7 cellular contexts compared by ENCODE assay signal in genomic region chr9:93134740-93135444, GRCh38. TPM values are rescaled to one million over a fixed set of nuclear protein-coding genes. Genes with fewer than 3 reads are reported as not detected.
DNase-seq lines count a peak whose midpoint lies in the region; ATAC-seq and TF ChIP-seq lines count a peak whose summit lies in the region.

No MANE protein-coding gene starts in this region.

- in situ Hi-C loops in GM13977 (cut with MboI; ENCODE audit: low pct_unique_long_range_greater_than_20kb, low sequenced_read_pairs, unreplicated experiment), result no loop called here

- no peak overlapping the region for H3K9ac ChIP-seq in iPS-15b (ENCODE audit: low read depth, low read length)

- H3K4me1 ChIP-seq in iPS-15b (ENCODE audit: control insufficient read depth, insufficient read depth, low read length), result peaks cover 3% of the 10 kb centered on the region

- peak overlapping the region; percentile 87 for H3K4me3 Mint-ChIP-seq in activated T-helper 1 cell treated with anti-CD3 and anti-CD28 coated beads, Interleukin-12 subunit alpha, Interleukin-12 subunit beta, Interleukin-2, Interleukin-4 antibody, amounts not matched to agents 30 ng/mL and 10 ng/mL and 1 ng/mL, durations not matched to agents 14 hours and 24 hours and 36 hours
- peak overlapping the region; percentile 79 to 83 for H3K4me3 Mint-ChIP-seq in stimulated activated naive CD8-positive, alpha-beta T cell treated with anti-CD3 and anti-CD28 coated beads, Interleukin-15, amount 100 ng/mL, for 72 hours

- no peaks in the 10 kb centered on the region for H3K9me3 ChIP-seq in iPS-15b (ENCODE audit: control insufficient read depth, insufficient read depth, low read length)

- H3K36me3 Mint-ChIP-seq in activated T-helper 1 cell treated with anti-CD3 and anti-CD28 coated beads, Interleukin-12 subunit alpha, Interleukin-12 subunit beta, Interleukin-2, Interleukin-4 antibody, amounts not matched to agents 30 ng/mL and 10 ng/mL and 1 ng/mL, durations not matched to agents 14 hours and 24 hours and 36 hours (ENCODE audit: low read depth), result peaks cover 19% of the 10 kb centered on the region

- peaks cover 57% of the 10 kb centered on the region for H3K4me1 Mint-ChIP-seq in activated T-helper 1 cell treated with anti-CD3 and anti-CD28 coated beads, Interleukin-12 subunit alpha, Interleukin-12 subunit beta, Interleukin-2, Interleukin-4 antibody, amounts not matched to agents 30 ng/mL and 10 ng/mL and 1 ng/mL, durations not matched to agents 14 hours and 24 hours and 36 hours (ENCODE audit: low read depth)
- H3K4me1 Mint-ChIP-seq in stimulated activated naive CD8-positive, alpha-beta T cell treated with anti-CD3 and anti-CD28 coated beads, Interleukin-15, amount 100 ng/mL, for 72 hours, result peaks cover 87% of the 10 kb centered on the region

- peak; percentile 1 for ATAC-seq in HG03280 (IDR thresholded peaks at IDR 0.05; ENCODE audit: unreplicated experiment)
- peak; percentile 47 for ATAC-seq in stimulated activated naive CD8-positive, alpha-beta T cell treated with anti-CD3 and anti-CD28 coated beads, Interleukin-15, amount 100 ng/mL, for 72 hours
- ATAC-seq in GM18511 (IDR thresholded peaks at IDR 0.05; ENCODE audit: unreplicated experiment), result no peak
- ATAC-seq in GM21360 (IDR thresholded peaks at IDR 0.05; ENCODE audit: unreplicated experiment), result no peak

- H3K36me3 ChIP-seq in iPS-15b (ENCODE audit: control insufficient read depth, insufficient read depth, low read length), result peaks cover 4% of the 10 kb centered on the region

- intact Hi-C loops in activated T-helper 1 cell treated with anti-CD3 and anti-CD28 coated beads, Interleukin-12 subunit alpha, Interleukin-12 subunit beta, Interleukin-2, Interleukin-4 antibody, amounts not matched to agents 30 ng/mL and 10 ng/mL and 1 ng/mL, durations not matched to agents 14 hours and 24 hours and 36 hours (cut with micrococcal nuclease), result loop anchor here (1.0 to 10.0 kb wide), 8 partner anchors 14 to 370 kb away; partner anchors contain the start of genes BICD2, FAM120AOS and WNK2

- peak overlapping the region; percentile 96 for H3K27ac Mint-ChIP-seq in activated T-helper 1 cell treated with anti-CD3 and anti-CD28 coated beads, Interleukin-12 subunit alpha, Interleukin-12 subunit beta, Interleukin-2, Interleukin-4 antibody, amounts not matched to agents 30 ng/mL and 10 ng/mL and 1 ng/mL, durations not matched to agents 14 hours and 24 hours and 36 hours
- H3K27ac Mint-ChIP-seq in stimulated activated naive CD8-positive, alpha-beta T cell treated with anti-CD3 and anti-CD28 coated beads, Interleukin-15, amount 100 ng/mL, for 72 hours, result peak overlapping the region; percentile 91 to 94

- H3K9me3 Mint-ChIP-seq in activated T-helper 1 cell treated with anti-CD3 and anti-CD28 coated beads, Interleukin-12 subunit alpha, Interleukin-12 subunit beta, Interleukin-2, Interleukin-4 antibody, amounts not matched to agents 30 ng/mL and 10 ng/mL and 1 ng/mL, durations not matched to agents 14 hours and 24 hours and 36 hours, result peaks cover 4% of the 10 kb centered on the region
- H3K9me3 Mint-ChIP-seq in stimulated activated naive CD8-positive, alpha-beta T cell treated with anti-CD3 and anti-CD28 coated beads, Interleukin-15, amount 100 ng/mL, for 72 hours, result no peaks in the 10 kb centered on the region

- no peak for TF ChIP-seq CTCF in GM13977 (IDR thresholded peaks at IDR 0.05; ENCODE audit: extremely low read depth, insufficient read depth, missing control alignments)

- peaks cover 2% of the 10 kb centered on the region for H3K27me3 Mint-ChIP-seq in activated T-helper 1 cell treated with anti-CD3 and anti-CD28 coated beads, Interleukin-12 subunit alpha, Interleukin-12 subunit beta, Interleukin-2, Interleukin-4 antibody, amounts not matched to agents 30 ng/mL and 10 ng/mL and 1 ng/mL, durations not matched to agents 14 hours and 24 hours and 36 hours (ENCODE audit: insufficient read depth)
- no peaks in the 10 kb centered on the region for H3K27me3 Mint-ChIP-seq in stimulated activated naive CD8-positive, alpha-beta T cell treated with anti-CD3 and anti-CD28 coated beads, Interleukin-15, amount 100 ng/mL, for 72 hours

- peak overlapping the region; percentile 70 for H3K4me3 ChIP-seq in iPS-15b (ENCODE audit: low read depth, low read length)

- DNase-seq in activated T-helper 1 cell treated with anti-CD3 and anti-CD28 coated beads, Interleukin-12 subunit alpha, Interleukin-12 subunit beta, Interleukin-2, Interleukin-4 antibody, amounts not matched to agents 30 ng/mL and 10 ng/mL and 1 ng/mL, durations not matched to agents 14 hours and 24 hours and 36 hours (ENCODE audit: low spot score), result no peak
- no peak for DNase-seq in stimulated activated naive CD8-positive, alpha-beta T cell treated with anti-CD3 and anti-CD28 coated beads, Interleukin-15, amount 100 ng/mL, for 72 hours
- no peak for DNase-seq in GM13977 (ENCODE audit: low spot score)

- H3K27me3 ChIP-seq in iPS-15b (ENCODE audit: control insufficient read depth, insufficient read depth, low read length), result peaks cover 7% of the 10 kb centered on the region

RNA-seq across cellular contexts. Expression of gene NINJ1, which starts 0.8 kb away (rescaled TPM):
- total RNA-seq in activated T-helper 1 cell treated with anti-CD3 and anti-CD28 coated beads, Interleukin-12 subunit alpha, Interleukin-12 subunit beta, Interleukin-2, Interleukin-4 antibody, amounts not matched to agents 30 ng/mL and 10 ng/mL and 1 ng/mL, durations not matched to agents 14 hours and 24 hours and 36 hours, result 94.2 and 95.3 TPM in 2 replicates

RNA-seq across cellular contexts. Expression of gene CARD19, which starts 38.9 kb away (rescaled TPM):
- total RNA-seq in activated T-helper 1 cell treated with anti-CD3 and anti-CD28 coated beads, Interleukin-12 subunit alpha, Interleukin-12 subunit beta, Interleukin-2, Interleukin-4 antibody, amounts not matched to agents 30 ng/mL and 10 ng/mL and 1 ng/mL, durations not matched to agents 14 hours and 24 hours and 36 hours, result 40.5 and 41.7 TPM in 2 replicates

RNA-seq across cellular contexts. Expression of gene WNK2, which starts 49.0 kb away (rescaled TPM):
- total RNA-seq in activated T-helper 1 cell treated with anti-CD3 and anti-CD28 coated beads, Interleukin-12 subunit alpha, Interleukin-12 subunit beta, Interleukin-2, Interleukin-4 antibody, amounts not matched to agents 30 ng/mL and 10 ng/mL and 1 ng/mL, durations not matched to agents 14 hours and 24 hours and 36 hours, result 2.2 and 3.0 TPM in 2 replicates

Comparison
In these comparisons a context has a peak if more than half of its experiments do, and no peak if none do; other contexts are left out.
1. ATAC-seq: peak in HG03280 (single experiment) and stimulated activated naive CD8-positive, alpha-beta T cell treated with anti-CD3 and anti-CD28 coated beads, Interleukin-15, amount 100 ng/mL, for 72 hours (single experiment); none in GM18511 (single experiment) and GM21360 (single experiment).